1 cellular context compared by ENCODE assay signal in the genomic region with DNA sequence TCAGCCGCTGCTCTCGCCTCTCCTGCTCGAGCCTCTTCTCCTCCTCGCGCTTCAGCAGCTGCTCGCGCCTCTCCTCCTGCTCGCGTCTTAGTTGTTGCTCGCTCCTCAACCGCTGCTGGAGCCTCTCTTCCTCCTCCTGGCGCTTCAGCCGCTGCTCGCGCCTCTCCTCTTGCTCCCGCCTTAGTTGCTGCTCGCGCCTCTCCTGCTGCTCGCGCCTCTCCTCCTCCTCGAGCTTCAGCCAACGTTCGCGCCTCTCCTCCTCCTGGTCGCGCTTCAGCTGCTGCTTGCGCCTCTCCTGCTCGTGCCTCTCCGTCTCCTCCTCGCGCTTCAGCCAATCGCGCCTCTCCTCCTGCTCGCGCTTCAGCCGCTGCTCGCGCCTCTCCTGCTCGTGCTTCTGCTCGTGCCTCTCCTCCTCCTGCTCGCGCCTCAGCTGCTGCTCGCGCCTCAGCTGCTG.
A peak's percentile ranks its signal among the peaks of the same experiment; 100 is the strongest.
TF ChIP-seq lines count a peak whose summit lies in the region.

No MANE protein-coding gene starts in this region.

TF ChIP-seq in H1, 55 proteins besides CTCF, POLR2A, EP300 and RAD21:
- peak; percentile 1; the same call in 1 of the 2 replicates for TF ChIP-seq SUZ12 (IDR thresholded peaks at IDR 0.05; ENCODE audit: low read length)
- no peak for TF ChIP-seq SP1 (IDR thresholded peaks at IDR 0.05; ENCODE audit: low read depth, low read length)
- peak; percentile 72 for TF ChIP-seq EZH2 (IDR thresholded peaks at IDR 0.05; ENCODE audit: low read depth, low read length, severe bottlenecking)
- no peak for TF ChIP-seq SRF (IDR thresholded peaks at IDR 0.05; ENCODE audit: low read depth, low read length)
- TF ChIP-seq, protein P1, sequence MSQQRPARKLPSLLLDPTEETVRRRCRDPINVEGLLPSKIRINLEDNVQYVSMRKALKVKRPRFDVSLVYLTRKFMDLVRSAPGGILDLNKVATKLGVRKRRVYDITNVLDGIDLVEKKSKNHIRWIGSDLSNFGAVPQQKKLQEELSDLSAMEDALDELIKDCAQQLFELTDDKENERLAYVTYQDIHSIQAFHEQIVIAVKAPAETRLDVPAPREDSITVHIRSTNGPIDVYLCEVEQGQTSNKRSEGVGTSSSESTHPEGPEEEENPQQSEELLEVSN (IDR thresholded peaks at IDR 0.05): peak; percentile 82
- TF ChIP-seq, protein P2, sequence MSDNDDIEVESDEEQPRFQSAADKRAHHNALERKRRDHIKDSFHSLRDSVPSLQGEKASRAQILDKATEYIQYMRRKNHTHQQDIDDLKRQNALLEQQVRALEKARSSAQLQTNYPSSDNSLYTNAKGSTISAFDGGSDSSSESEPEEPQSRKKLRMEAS (IDR thresholded peaks at IDR 0.05): peak; percentile 82
TF ChIP-seq in H1: peak in this region for 4.
